ENCODE assay signal across 19 cellular contexts in the genomic region with DNA sequence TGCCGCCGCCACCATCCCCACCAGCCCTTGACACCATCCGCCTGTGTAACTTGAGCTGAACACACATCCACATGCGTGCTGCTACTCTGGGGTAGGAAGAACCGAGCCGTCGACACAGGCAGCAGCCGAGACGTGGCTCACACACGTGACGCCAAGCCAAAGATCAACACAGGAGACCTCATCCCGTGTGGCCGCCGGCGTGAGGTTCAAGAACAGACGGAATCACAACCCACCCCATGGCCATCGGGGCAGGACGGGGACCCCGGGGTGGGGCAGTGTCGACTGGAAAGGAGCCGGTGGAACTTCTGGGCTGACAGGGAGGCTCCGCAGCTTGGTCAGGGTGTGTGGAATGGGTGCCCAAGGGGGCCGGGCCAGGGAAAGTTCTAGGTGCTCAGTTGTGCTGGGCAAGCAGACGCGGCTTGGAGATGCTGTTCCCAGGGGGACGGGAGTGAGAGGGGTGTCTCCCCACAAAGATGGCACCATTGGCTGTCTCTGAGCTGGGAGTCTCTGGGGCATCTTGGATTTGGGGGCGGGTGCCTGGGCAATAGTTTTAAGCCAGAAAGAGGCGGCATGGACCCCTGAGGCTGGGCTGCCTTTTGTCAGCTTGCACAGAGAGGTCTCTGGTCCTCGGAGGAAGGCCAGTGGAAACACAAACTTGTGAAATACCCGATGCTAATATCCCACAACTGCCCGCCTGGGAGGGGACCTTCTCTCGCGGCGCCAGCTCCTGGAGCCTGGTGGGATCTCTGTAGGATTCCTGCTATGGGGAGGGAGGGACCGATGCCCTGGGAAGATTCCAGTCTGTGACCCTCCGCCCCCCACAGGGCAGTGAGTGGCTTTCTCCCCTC. TPM values are rescaled to one million over a fixed set of nuclear protein-coding genes. Genes with fewer than 3 reads are reported as not detected.
DNase-seq lines count a peak whose midpoint lies in the region; ATAC-seq, FAIRE-seq and TF ChIP-seq lines count a peak whose summit lies in the region.
"Had no signal": no experiment of that assay in that cellular context is flagged by ENCODE, and none has a peak within 500 bp of the region (broad histone marks: within the 10 kb centered on the region; RNA-seq: fewer than 3 reads in every experiment).

No MANE protein-coding gene starts in this region.

- WGBS in right cardiac atrium = 78% methylated on average over 36 of the region's 36 CpGs
- WGBS in thyroid gland, 2 donors = 87 to 90% methylated on average over 30 to 36 of the region's 36 CpGs

- peaks cover 0 to 15% of the 10 kb centered on the region in 2 donors for H3K4me1 Mint-ChIP-seq in natural killer cell treated with Interleukin-12 subunit alpha and Interleukin-12 subunit beta and Interleukin-15 and Interleukin-18, amount 100 ng/mL, for 72 hours (ENCODE audit: low read depth in 2 of 2)
- H3K4me1 Mint-ChIP-seq in natural killer cell = peaks cover 5 to 8% of the 10 kb centered on the region in 2 donors

- no peaks in the 10 kb centered on the region for H3K9me3 ChIP-seq in right cardiac atrium (ENCODE audit: control insufficient read depth, low read length)
- H3K9me3 ChIP-seq in thyroid gland = no peaks in the 10 kb centered on the region
- H3K9me3 ChIP-seq: BE2C, HAP-1 had no signal

- peak; percentile 33 for DNase-seq in DMS53 (lab: John Stamatoyannopoulos, UW)
- DNase-seq in DMS53 treated with DMSO at 0.1 percent for 48 hours (lab: John Stamatoyannopoulos, UW; ENCODE audit: unreplicated experiment) = no peak
- DNase-seq in natural killer cell treated with Interleukin-12 subunit alpha and Interleukin-12 subunit beta and Interleukin-15 and Interleukin-18, amount 100 ng/mL, for 72 hours (ENCODE audit: low spot score) = peak; percentile 54
- DNase-seq in natural killer cell = no peak
- DNase-seq in right cardiac atrium = peak in 2 of 3 donors; percentile 35 to 53
- no peak for DNase-seq in thyroid gland
- DNase-seq in frontal cortex (ENCODE audit: low spot score in 2 of 2) = no peak
- no peak for DNase-seq in effector CD8-positive, alpha-beta T cell (lab: John Stamatoyannopoulos, UW)
- DNase-seq: BE2C; CD4-positive, alpha-beta T cell; DMS79; KBM-7; NCI-H1436; NCI-H2081 treated with DMSO at 0.1 percent for 48 hours; NCI-H345; NCI-H526 treated with DMSO at 0.1 percent for 48 hours had no signal

- ATAC-seq in natural killer cell treated with Interleukin-12 subunit alpha and Interleukin-12 subunit beta and Interleukin-15 and Interleukin-18, amount 100 ng/mL, for 72 hours = no peak
- ATAC-seq in natural killer cell = no peak
- ATAC-seq in right cardiac atrium = no peak

- FAIRE-seq in frontal cortex (lab: Jason Lieb, UNC) = no peak

- TF ChIP-seq CTCF in natural killer cell (IDR thresholded peaks at IDR 0.05) (no peak), thyroid gland (IDR thresholded peaks at IDR 0.05) (no peak)

- H3K36me3 ChIP-seq in thyroid gland = no peaks in the 10 kb centered on the region
- H3K36me3 ChIP-seq: BE2C, HAP-1 had no signal

- intact Hi-C loops in natural killer cell (cut with micrococcal nuclease) = no loop called here
- intact Hi-C loops in right cardiac atrium (cut with DNase I) = no loop called here
- intact Hi-C loops in thyroid gland (cut with DNase I) = no loop called here

- H3K27me3 Mint-ChIP-seq in natural killer cell treated with Interleukin-12 subunit alpha and Interleukin-12 subunit beta and Interleukin-15 and Interleukin-18, amount 100 ng/mL, for 72 hours = peaks cover 8 to 15% of the 10 kb centered on the region in 2 donors
- H3K27me3 Mint-ChIP-seq in natural killer cell (ENCODE audit: low read depth in 2 of 2) = peaks cover 8 to 12% of the 10 kb centered on the region in 2 donors

- H3K4me3 Mint-ChIP-seq in natural killer cell treated with Interleukin-12 subunit alpha and Interleukin-12 subunit beta and Interleukin-15 and Interleukin-18, amount 100 ng/mL, for 72 hours = no peak overlapping the region
- no peak overlapping the region for H3K4me3 Mint-ChIP-seq in natural killer cell
- H3K4me3 Mint-ChIP-seq: CD4-positive, alpha-beta T cell had no signal

- no peaks in the 10 kb centered on the region for H3K36me3 Mint-ChIP-seq in natural killer cell treated with Interleukin-12 subunit alpha and Interleukin-12 subunit beta and Interleukin-15 and Interleukin-18, amount 100 ng/mL, for 72 hours
- no peaks in the 10 kb centered on the region for H3K36me3 Mint-ChIP-seq in natural killer cell

- TF ChIP-seq POLR2A in thyroid gland (IDR thresholded peaks at IDR 0.05) = no peak

- H3K27ac ChIP-seq in right cardiac atrium (ENCODE audit: low read length) (no peak overlapping the region), thyroid gland (peak overlapping the region; percentile 44 to 77 (median 58))
- H3K27ac ChIP-seq: 22Rv1, SK-N-MC had no signal

- no peaks in the 10 kb centered on the region for H3K9me3 Mint-ChIP-seq in natural killer cell treated with Interleukin-12 subunit alpha and Interleukin-12 subunit beta and Interleukin-15 and Interleukin-18, amount 100 ng/mL, for 72 hours
- no peaks in the 10 kb centered on the region for H3K9me3 Mint-ChIP-seq in natural killer cell
- H3K9me3 Mint-ChIP-seq: CD4-positive, alpha-beta T cell had no signal

- no peaks in the 10 kb centered on the region for H3K27me3 ChIP-seq in right cardiac atrium (ENCODE audit: control insufficient read depth, insufficient read depth)
- H3K27me3 ChIP-seq in thyroid gland = no peaks in the 10 kb centered on the region

- no peak overlapping the region for H3K4me3 ChIP-seq in right cardiac atrium (ENCODE audit: low read length)
- H3K4me3 ChIP-seq in thyroid gland (replicated peaks in 1 of 3) = no peak overlapping the region
- H3K4me3 ChIP-seq: HAP-1, SK-N-MC had no signal

- H3K27ac Mint-ChIP-seq in natural killer cell treated with Interleukin-12 subunit alpha and Interleukin-12 subunit beta and Interleukin-15 and Interleukin-18, amount 100 ng/mL, for 72 hours = no peak overlapping the region
- H3K27ac Mint-ChIP-seq in natural killer cell = no peak overlapping the region
- H3K27ac Mint-ChIP-seq: CD4-positive, alpha-beta T cell had no signal

- no peaks in the 10 kb centered on the region for H3K4me1 ChIP-seq in right cardiac atrium (ENCODE audit: control insufficient read depth, insufficient read depth, low read length)
- peaks cover 16 to 45% of the 10 kb centered on the region in 2 donors for H3K4me1 ChIP-seq in thyroid gland
- H3K4me1 ChIP-seq: BE2C, HAP-1 had no signal

RNA-seq across cellular contexts. Expression of gene GALNT9, which starts 41.8 kb away (rescaled TPM):
- not detected for total RNA-seq in natural killer cell treated with Interleukin-12 subunit alpha and Interleukin-12 subunit beta and Interleukin-15 and Interleukin-18, amount 100 ng/mL, for 72 hours
- total RNA-seq in natural killer cell (not detected), right cardiac atrium (under 1 TPM in 2 of 4 donors, not detected in 2; 0.14 to 0.21 TPM), thyroid gland (10 to 100 TPM in 2 of 4 donors, 1 to 10 TPM in 2; 2.2 to 29.2 (median 15.9) TPM), frontal cortex (4.9 TPM)
- 0.05 TPM for polyA plus RNA-seq in right cardiac atrium
- total RNA-seq: CD4-positive, alpha-beta T cell had no signal

Comparison
In these comparisons a context has a peak if more than half of its experiments do, and no peak if none do; other contexts are left out.
1. DNase-seq: peak in DMS53 (single experiment), natural killer cell treated with Interleukin-12 subunit alpha and Interleukin-12 subunit beta and Interleukin-15 and Interleukin-18, amount 100 ng/mL, for 72 hours (single experiment) and right cardiac atrium (2 of 3); none in DMS53 treated with DMSO at 0.1 percent for 48 hours (single experiment), natural killer cell (single experiment), thyroid gland (0 of 2), frontal cortex (0 of 2) and effector CD8-positive, alpha-beta T cell (single experiment).